In the genomic region with DNA sequence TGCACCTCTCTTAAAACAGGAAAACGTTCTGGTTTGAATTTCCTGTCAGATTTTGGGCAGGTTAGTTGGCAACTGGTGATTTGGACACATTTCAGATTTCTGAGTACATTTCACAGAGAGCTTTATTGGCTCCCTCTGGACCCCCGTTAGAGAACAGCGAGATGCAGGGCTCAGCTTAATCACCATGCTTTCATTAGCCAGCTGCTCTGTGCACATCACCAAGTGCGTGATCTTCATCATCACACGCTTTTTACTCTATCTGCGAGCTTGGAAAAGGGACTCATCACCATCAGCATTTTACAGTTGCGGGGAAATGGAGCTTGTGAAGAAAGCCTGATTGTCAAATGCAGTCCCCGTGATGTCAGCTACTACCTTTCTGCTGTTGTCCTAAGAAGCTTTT, we compare ENCODE assay signal across 1 cellular context.
TF ChIP-seq lines count a peak whose summit lies in the region.

No MANE protein-coding gene starts in this region.

TF ChIP-seq in IMR-90, 13 proteins besides CTCF, POLR2A, EP300 and RAD21:
- no peak for TF ChIP-seq NFE2L2 (IDR thresholded peaks at IDR 0.05; ENCODE audit: low read depth, low read length)
- TF ChIP-seq BHLHE40 (IDR thresholded peaks at IDR 0.05; ENCODE audit: low read depth, low read length), result no peak
- no peak for TF ChIP-seq CHD1 (IDR thresholded peaks at IDR 0.05; ENCODE audit: low read depth, low read length)
- TF ChIP-seq RCOR1 (IDR thresholded peaks at IDR 0.05; ENCODE audit: insufficient replicate concordance, low read length), result no peak
- TF ChIP-seq FOS (IDR thresholded peaks at IDR 0.05; ENCODE audit: low read depth, low read length), result no peak
- TF ChIP-seq, protein P1, sequence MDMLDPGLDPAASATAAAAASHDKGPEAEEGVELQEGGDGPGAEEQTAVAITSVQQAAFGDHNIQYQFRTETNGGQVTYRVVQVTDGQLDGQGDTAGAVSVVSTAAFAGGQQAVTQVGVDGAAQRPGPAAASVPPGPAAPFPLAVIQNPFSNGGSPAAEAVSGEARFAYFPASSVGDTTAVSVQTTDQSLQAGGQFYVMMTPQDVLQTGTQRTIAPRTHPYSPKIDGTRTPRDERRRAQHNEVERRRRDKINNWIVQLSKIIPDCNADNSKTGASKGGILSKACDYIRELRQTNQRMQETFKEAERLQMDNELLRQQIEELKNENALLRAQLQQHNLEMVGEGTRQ (IDR thresholded peaks at IDR 0.05; ENCODE audit: low read depth, low read length), result no peak
- no peak for TF ChIP-seq CEBPB (IDR thresholded peaks at IDR 0.05; ENCODE audit: low read depth, low read length)
- TF ChIP-seq, protein P2, sequence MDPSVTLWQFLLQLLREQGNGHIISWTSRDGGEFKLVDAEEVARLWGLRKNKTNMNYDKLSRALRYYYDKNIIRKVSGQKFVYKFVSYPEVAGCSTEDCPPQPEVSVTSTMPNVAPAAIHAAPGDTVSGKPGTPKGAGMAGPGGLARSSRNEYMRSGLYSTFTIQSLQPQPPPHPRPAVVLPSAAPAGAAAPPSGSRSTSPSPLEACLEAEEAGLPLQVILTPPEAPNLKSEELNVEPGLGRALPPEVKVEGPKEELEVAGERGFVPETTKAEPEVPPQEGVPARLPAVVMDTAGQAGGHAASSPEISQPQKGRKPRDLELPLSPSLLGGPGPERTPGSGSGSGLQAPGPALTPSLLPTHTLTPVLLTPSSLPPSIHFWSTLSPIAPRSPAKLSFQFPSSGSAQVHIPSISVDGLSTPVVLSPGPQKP (IDR thresholded peaks at IDR 0.05; ENCODE audit: borderline replicate concordance, low read depth, low read length), result no peak
- TF ChIP-seq RFX5 (IDR thresholded peaks at IDR 0.05; ENCODE audit: low read depth, low read length), result no peak
- TF ChIP-seq MAZ (IDR thresholded peaks at IDR 0.05; ENCODE audit: borderline replicate concordance, low read depth, low read length), result no peak
- no peak for TF ChIP-seq MAFK (IDR thresholded peaks at IDR 0.05; ENCODE audit: low read depth, low read length)
- no peak for TF ChIP-seq MXI1 (IDR thresholded peaks at IDR 0.05; ENCODE audit: borderline replicate concordance, low read depth, low read length)
- TF ChIP-seq SMC3 (IDR thresholded peaks at IDR 0.05; ENCODE audit: low read depth, low read length), result no peak
